In the genomic region with DNA sequence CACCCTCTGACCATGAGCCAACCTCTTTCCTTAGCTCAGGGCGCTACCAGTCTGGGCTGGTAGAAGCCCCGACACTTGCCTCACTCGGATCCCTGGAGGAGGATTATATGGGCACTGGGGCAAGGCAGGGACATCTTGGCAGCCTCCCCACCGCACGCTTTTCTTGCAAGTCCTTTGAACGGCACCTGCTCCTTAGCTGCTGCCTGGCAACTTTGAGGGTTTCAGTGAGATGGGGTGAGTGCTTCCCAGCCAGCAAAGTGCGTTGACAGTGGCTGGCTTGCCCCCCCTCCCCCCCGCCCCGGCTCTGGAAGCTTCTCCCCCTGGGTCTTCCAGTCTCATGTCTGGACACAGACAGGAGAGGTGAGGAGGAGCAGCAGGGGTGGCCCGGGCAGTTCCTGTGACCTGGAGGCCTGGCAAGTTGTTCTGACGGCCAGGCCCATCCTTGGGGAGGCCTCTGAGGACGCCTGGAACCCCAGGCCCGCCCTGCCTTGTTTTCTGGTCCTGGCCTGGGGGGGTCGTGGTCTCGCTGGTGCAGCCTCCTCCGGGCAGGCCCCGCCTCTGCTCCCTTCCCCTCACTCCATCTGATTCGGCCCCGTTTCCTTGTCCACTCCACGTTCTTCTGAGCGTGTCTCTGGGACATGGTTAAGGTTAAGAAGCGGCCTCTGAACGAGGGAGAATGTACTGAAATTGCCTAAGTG, we compare ENCODE assay signal across 1 cellular context.
TF ChIP-seq lines count a peak whose summit lies in the region.

No MANE protein-coding gene starts in this region.

TF ChIP-seq in WTC11, 78 proteins besides CTCF, POLR2A, EP300 and RAD21 (continued from another document):
- TF ChIP-seq, protein P1, sequence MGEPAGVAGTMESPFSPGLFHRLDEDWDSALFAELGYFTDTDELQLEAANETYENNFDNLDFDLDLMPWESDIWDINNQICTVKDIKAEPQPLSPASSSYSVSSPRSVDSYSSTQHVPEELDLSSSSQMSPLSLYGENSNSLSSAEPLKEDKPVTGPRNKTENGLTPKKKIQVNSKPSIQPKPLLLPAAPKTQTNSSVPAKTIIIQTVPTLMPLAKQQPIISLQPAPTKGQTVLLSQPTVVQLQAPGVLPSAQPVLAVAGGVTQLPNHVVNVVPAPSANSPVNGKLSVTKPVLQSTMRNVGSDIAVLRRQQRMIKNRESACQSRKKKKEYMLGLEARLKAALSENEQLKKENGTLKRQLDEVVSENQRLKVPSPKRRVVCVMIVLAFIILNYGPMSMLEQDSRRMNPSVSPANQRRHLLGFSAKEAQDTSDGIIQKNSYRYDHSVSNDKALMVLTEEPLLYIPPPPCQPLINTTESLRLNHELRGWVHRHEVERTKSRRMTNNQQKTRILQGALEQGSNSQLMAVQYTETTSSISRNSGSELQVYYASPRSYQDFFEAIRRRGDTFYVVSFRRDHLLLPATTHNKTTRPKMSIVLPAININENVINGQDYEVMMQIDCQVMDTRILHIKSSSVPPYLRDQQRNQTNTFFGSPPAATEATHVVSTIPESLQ (CRISPR knock-in tag; IDR thresholded peaks at IDR 0.05) = no peak
- TF ChIP-seq, protein P2, sequence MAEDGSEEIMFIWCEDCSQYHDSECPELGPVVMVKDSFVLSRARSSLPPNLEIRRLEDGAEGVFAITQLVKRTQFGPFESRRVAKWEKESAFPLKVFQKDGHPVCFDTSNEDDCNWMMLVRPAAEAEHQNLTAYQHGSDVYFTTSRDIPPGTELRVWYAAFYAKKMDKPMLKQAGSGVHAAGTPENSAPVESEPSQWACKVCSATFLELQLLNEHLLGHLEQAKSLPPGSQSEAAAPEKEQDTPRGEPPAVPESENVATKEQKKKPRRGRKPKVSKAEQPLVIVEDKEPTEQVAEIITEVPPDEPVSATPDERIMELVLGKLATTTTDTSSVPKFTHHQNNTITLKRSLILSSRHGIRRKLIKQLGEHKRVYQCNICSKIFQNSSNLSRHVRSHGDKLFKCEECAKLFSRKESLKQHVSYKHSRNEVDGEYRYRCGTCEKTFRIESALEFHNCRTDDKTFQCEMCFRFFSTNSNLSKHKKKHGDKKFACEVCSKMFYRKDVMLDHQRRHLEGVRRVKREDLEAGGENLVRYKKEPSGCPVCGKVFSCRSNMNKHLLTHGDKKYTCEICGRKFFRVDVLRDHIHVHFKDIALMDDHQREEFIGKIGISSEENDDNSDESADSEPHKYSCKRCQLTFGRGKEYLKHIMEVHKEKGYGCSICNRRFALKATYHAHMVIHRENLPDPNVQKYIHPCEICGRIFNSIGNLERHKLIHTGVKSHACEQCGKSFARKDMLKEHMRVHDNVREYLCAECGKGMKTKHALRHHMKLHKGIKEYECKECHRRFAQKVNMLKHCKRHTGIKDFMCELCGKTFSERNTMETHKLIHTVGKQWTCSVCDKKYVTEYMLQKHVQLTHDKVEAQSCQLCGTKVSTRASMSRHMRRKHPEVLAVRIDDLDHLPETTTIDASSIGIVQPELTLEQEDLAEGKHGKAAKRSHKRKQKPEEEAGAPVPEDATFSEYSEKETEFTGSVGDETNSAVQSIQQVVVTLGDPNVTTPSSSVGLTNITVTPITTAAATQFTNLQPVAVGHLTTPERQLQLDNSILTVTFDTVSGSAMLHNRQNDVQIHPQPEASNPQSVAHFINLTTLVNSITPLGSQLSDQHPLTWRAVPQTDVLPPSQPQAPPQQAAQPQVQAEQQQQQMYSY (CRISPR knock-in tag; IDR thresholded peaks at IDR 0.05) = no peak
- TF ChIP-seq ZBTB21 (CRISPR knock-in tag; IDR thresholded peaks at IDR 0.05; ENCODE audit: borderline replicate concordance) (no peak), KAT7 (CRISPR knock-in tag; IDR thresholded peaks at IDR 0.05; ENCODE audit: borderline replicate concordance) (no peak), ZNF416 (CRISPR knock-in tag; IDR thresholded peaks at IDR 0.05) (no peak), NR2C2 (CRISPR knock-in tag; IDR thresholded peaks at IDR 0.05) (no peak), SP1 (CRISPR knock-in tag; conservative IDR thresholded peaks at IDR 0.05) (no peak)
